2 cellular contexts compared by ENCODE assay signal in the genomic region with DNA sequence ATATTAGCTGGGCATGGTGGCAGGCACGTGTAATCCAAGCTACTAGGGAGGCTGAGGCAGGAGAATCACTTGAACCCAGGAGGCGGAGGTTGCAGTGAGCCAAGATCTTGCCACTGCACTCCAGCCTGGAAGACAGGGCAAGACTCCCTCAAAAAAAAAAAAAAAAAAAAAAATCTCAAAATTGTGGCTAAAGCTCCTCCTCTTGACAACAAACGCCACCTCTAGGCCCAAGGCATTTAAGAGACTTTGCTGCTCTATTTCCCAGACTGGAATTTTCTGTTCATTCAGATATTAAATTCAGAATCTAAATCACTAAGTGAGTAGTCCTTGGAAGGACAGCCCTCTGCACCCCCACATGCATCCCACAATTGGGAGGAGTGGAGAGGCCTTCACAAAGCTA.
TF ChIP-seq lines count a peak whose summit lies in the region.

No MANE protein-coding gene starts in this region.

TF ChIP-seq in SK-N-SH, 30 proteins besides CTCF, POLR2A, EP300 and RAD21:
- TF ChIP-seq REST (IDR thresholded peaks at IDR 0.05; ENCODE audit: low read depth, low read length): no peak

TF ChIP-seq in SK-N-SH treated with all-trans-retinoic acid at 6 μM for 48 hours, 23 proteins besides CTCF, POLR2A, EP300 and RAD21 (continued from another document):
- no peak for TF ChIP-seq ZNF8 (CRISPR knock-in tag; IDR thresholded peaks at IDR 0.05)
- TF ChIP-seq GLIS3 (CRISPR knock-in tag; IDR thresholded peaks at IDR 0.05): no peak
- TF ChIP-seq TOX (CRISPR knock-in tag; IDR thresholded peaks at IDR 0.05; ENCODE audit: borderline replicate concordance): no peak
